Comparison of ENCODE assay signal across 16 cellular contexts in the genomic region with DNA sequence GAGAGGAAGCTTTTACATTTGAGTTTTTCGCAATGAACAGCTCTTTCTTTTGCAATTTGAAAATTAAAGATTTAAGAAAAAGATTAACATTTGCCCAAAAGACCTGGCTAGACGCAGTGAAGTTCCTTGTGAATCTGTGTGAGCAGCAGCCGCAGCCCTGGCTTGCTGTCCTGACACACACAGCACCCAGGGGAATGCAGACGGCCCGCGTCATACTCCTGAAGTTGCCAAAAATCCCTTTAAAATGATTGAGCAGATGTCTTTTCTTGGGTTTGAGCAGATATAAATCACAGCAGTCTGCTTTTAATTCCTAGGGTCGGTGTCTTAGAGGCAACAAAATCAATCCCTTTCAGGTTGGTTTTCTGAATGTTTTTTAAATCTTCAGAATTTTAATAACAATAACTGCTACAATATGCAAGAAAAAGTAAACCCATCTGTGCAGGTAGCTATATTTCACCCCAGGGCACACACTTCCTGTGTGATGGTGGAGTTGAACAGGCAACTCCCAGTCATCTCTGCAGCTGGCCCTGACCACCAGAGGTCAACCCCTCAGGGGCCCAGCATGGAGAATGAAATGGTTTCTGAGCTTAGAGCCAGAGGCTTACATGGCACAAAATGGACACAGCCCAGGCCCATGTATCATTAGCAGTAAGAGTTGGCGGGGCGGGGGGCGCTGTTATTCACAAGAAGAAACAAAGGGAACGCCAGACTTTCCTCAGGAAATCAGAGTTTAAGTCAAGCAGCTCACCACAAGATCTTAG. TPM values are rescaled to one million over a fixed set of nuclear protein-coding genes. Genes with fewer than 3 reads are reported as not detected.
A peak's percentile ranks its signal among the peaks of the same experiment; 100 is the strongest.
DNase-seq lines count a peak whose midpoint lies in the region; ATAC-seq, FAIRE-seq and TF ChIP-seq lines count a peak whose summit lies in the region.
"Had no signal": no experiment of that assay in that cellular context is flagged by ENCODE, and none has a peak within 500 bp of the region (broad histone marks: within the 10 kb centered on the region; RNA-seq: fewer than 3 reads in every experiment).

No MANE protein-coding gene starts in this region.

- H3K36me3 Mint-ChIP-seq in chondrocyte (ENCODE audit: low read depth) = no peaks in the 10 kb centered on the region
- H3K36me3 Mint-ChIP-seq in activated T-cell treated with anti-CD3 and anti-CD28 coated beads, Interleukin-2, amount 50 U/mL, for 72 hours (ENCODE audit: insufficient read depth in 2 of 2) = no peaks in the 10 kb centered on the region

- peaks cover 7% of the 10 kb centered on the region for H3K9me3 Mint-ChIP-seq in chondrocyte (ENCODE audit: low read depth)
- H3K9me3 Mint-ChIP-seq in activated T-cell treated with anti-CD3 and anti-CD28 coated beads, Interleukin-2, amount 50 U/mL, for 72 hours = no peaks in the 10 kb centered on the region
- H3K9me3 Mint-ChIP-seq: CD4-positive, alpha-beta T cell; endodermal cell had no signal

- no peak overlapping the region for H3K4me2 ChIP-seq in Karpas-422 (ENCODE audit: low read depth, low read length, poor library complexity, severe bottlenecking)

- H3K9me3 ChIP-seq in Karpas-422 (ENCODE audit: low read length) (no peaks in the 10 kb centered on the region), kidney (ENCODE audit: control insufficient read depth in 1 of 2, low read length in 2 of 2) (no peaks in the 10 kb centered on the region), tibial artery (no peaks in the 10 kb centered on the region), left lung (no peaks in the 10 kb centered on the region)
- H3K9me3 ChIP-seq: prostate gland, thoracic aorta had no signal

- FAIRE-seq in kidney (lab: Jason Lieb, UNC) = no peak
- FAIRE-seq: bronchial epithelial cell, keratinocyte had no signal

- H3K4me1 ChIP-seq in Karpas-422 (ENCODE audit: low read length) (no peaks in the 10 kb centered on the region), kidney (ENCODE audit: control insufficient read depth in 1 of 2, insufficient read depth in 1 of 2, low read depth in 1 of 2, low read length in 2 of 2) (peaks cover 3 to 4% of the 10 kb centered on the region in 2 donors), tibial artery (peaks cover 0 to 43% (median 24%) of the 10 kb centered on the region in 4 donors), left lung (peaks cover 9 to 17% of the 10 kb centered on the region in 2 donors)
- H3K4me1 ChIP-seq: prostate gland had no signal

- TF ChIP-seq CTCF in chondrocyte (IDR thresholded peaks at IDR 0.05) = no peak
- no peak for TF ChIP-seq CTCF in kidney (IDR thresholded peaks at IDR 0.05; ENCODE audit: borderline replicate concordance, extremely low read depth, insufficient read depth)
- no peak for TF ChIP-seq CTCF in tibial artery (IDR thresholded peaks at IDR 0.05)
- no peak for TF ChIP-seq CTCF in left lung (IDR thresholded peaks at IDR 0.05)

- no peak overlapping the region for H3K4me3 ChIP-seq in Karpas-422 (ENCODE audit: low read length)
- no peak overlapping the region for H3K4me3 ChIP-seq in kidney (ENCODE audit: low read length in 2 of 2)
- no peak overlapping the region for H3K4me3 ChIP-seq in tibial artery
- H3K4me3 ChIP-seq in left lung = no peak overlapping the region
- H3K4me3 ChIP-seq: prostate gland, SK-N-MC, thoracic aorta had no signal

- no peaks in the 10 kb centered on the region for H3K9me2 ChIP-seq in Karpas-422 (replicated peaks; ENCODE audit: insufficient read depth, low read length)

- no peak overlapping the region for H3K4me3 Mint-ChIP-seq in chondrocyte (ENCODE audit: unreplicated experiment)
- H3K4me3 Mint-ChIP-seq in activated T-cell treated with anti-CD3 and anti-CD28 coated beads, Interleukin-2, amount 50 U/mL, for 72 hours = no peak overlapping the region
- H3K4me3 Mint-ChIP-seq: CD4-positive, alpha-beta T cell; endodermal cell had no signal

- intact Hi-C loops in kidney (cut with DNase I) (no loop called here), tibial artery (cut with DNase I; ENCODE audit: low total_unique reads) (no loop called here), left lung (cut with DNase I) (no loop called here)

- peak overlapping the region; percentile 75 for H3K27ac Mint-ChIP-seq in chondrocyte (ENCODE audit: unreplicated experiment)
- no peak overlapping the region for H3K27ac Mint-ChIP-seq in activated T-cell treated with anti-CD3 and anti-CD28 coated beads, Interleukin-2, amount 50 U/mL, for 72 hours
- H3K27ac Mint-ChIP-seq: CD4-positive, alpha-beta T cell; endodermal cell had no signal

- peaks cover 43% of the 10 kb centered on the region for H3K4me1 Mint-ChIP-seq in chondrocyte (ENCODE audit: low read depth)
- no peaks in the 10 kb centered on the region for H3K4me1 Mint-ChIP-seq in activated T-cell treated with anti-CD3 and anti-CD28 coated beads, Interleukin-2, amount 50 U/mL, for 72 hours (ENCODE audit: low read depth)

- H3K36me3 ChIP-seq in Karpas-422 (ENCODE audit: insufficient read depth, low read length) = no peaks in the 10 kb centered on the region
- no peaks in the 10 kb centered on the region for H3K36me3 ChIP-seq in kidney (ENCODE audit: control insufficient read depth in 1 of 2, insufficient read depth in 2 of 2, low read length in 2 of 2)
- H3K36me3 ChIP-seq in tibial artery = no peaks in the 10 kb centered on the region
- H3K36me3 ChIP-seq in left lung = no peaks in the 10 kb centered on the region
- H3K36me3 ChIP-seq: prostate gland, thoracic aorta had no signal

- DNase-seq in Karpas-422 (peak; percentile 24), chondrocyte (ENCODE audit: low spot score) (no peak), kidney (peak; percentile 81), tibial artery (peak; percentile 56 to 77), left lung (no peak), DMS53 treated with DMSO at 0.1 percent for 48 hours (lab: John Stamatoyannopoulos, UW; ENCODE audit: unreplicated experiment) (no peak)
- DNase-seq in activated T-cell treated with anti-CD3 and anti-CD28 coated beads, Interleukin-2, amount 50 U/mL, for 72 hours = no peak
- DNase-seq: activated naive CD4-positive, alpha-beta T cell treated with Interleukin-2 at 50 U/mL for 16 hours; CD4-positive, alpha-beta T cell; endodermal cell had no signal

- H3K27me3 ChIP-seq in Karpas-422 (ENCODE audit: low read length) (0 out of 2 replicates have a peak, but pooled peaks cover 4% of the 10 kb centered on the region), tibial artery (no peaks in the 10 kb centered on the region), left lung (no peaks in the 10 kb centered on the region)

- H3K27me3 Mint-ChIP-seq in chondrocyte (ENCODE audit: low read depth) = no peaks in the 10 kb centered on the region
- H3K27me3 Mint-ChIP-seq in activated T-cell treated with anti-CD3 and anti-CD28 coated beads, Interleukin-2, amount 50 U/mL, for 72 hours (ENCODE audit: low read depth) = peaks cover 28% of the 10 kb centered on the region

- H3K27ac ChIP-seq in Karpas-422 (ENCODE audit: low read length) (no peak overlapping the region), kidney (ENCODE audit: low read depth in 2 of 2, low read length in 2 of 2) (no peak overlapping the region), tibial artery (no peak overlapping the region), left lung (no peak overlapping the region)
- H3K27ac ChIP-seq: prostate gland, SK-N-MC, thoracic aorta had no signal

- H3K79me2 ChIP-seq in Karpas-422 (ENCODE audit: low read length) = no peaks in the 10 kb centered on the region

- no peaks in the 10 kb centered on the region for H4K20me1 ChIP-seq in Karpas-422 (ENCODE audit: insufficient read depth, low read depth, low read length)

- no peak overlapping the region for H3K9ac ChIP-seq in Karpas-422 (ENCODE audit: low read length)
- no peak overlapping the region for H3K9ac ChIP-seq in kidney (ENCODE audit: low read length in 2 of 2)

- ATAC-seq in activated T-cell treated with anti-CD3 and anti-CD28 coated beads, Interleukin-2, amount 50 U/mL, for 72 hours (replicated peaks in 1 of 2) = no peak
- no peak for ATAC-seq in left lung

- H2AFZ ChIP-seq in Karpas-422 (ENCODE audit: low read length) = no peak overlapping the region

RNA-seq across cellular contexts. Expression of a gene that starts 32.2 kb away (rescaled TPM):
- not detected in 2 replicates for total RNA-seq in Karpas-422 (2014; rRNA removed; shearing (Covaris generic); ENCODE audit: low replicate concordance)
- 0.92 to 1.7 TPM (median 0.92 TPM) in 3 replicates for total RNA-seq in chondrocyte
- 6.1 TPM for total RNA-seq in kidney
- polyA plus RNA-seq in kidney (ENCODE audit: insufficient read depth, low read depth, low replicate concordance) = 4.2 TPM
- total RNA-seq in activated T-cell treated with anti-CD3 and anti-CD28 coated beads, Interleukin-2, amount 50 U/mL, for 72 hours = not detected
- total RNA-seq in left lung = 1 to 10 TPM; 2.9 to 6.9 TPM
- total RNA-seq: activated CD8-positive, alpha-beta memory T cell treated with anti-CD3 and anti-CD28 coated beads for 36 hours; CD4-positive, alpha-beta T cell had no signal

Comparison
In these comparisons a context has a peak if more than half of its experiments do, and no peak if none do; other contexts are left out.
1. DNase-seq: peak in Karpas-422 (single experiment), kidney (single experiment) and tibial artery (2 of 2); none in chondrocyte (single experiment), activated T-cell treated with anti-CD3 and anti-CD28 coated beads, Interleukin-2, amount 50 U/mL, for 72 hours (0 of 2), left lung (0 of 2) and DMS53 treated with DMSO at 0.1 percent for 48 hours (single experiment).